In genomic region chr5:172949426-172949825, GRCh38 we compare ENCODE assay signal across 20 cellular contexts. TPM values are rescaled to one million over a fixed set of nuclear protein-coding genes. Genes with fewer than 3 reads are reported as not detected.
A peak's percentile ranks its signal among the peaks of the same experiment; 100 is the strongest.
DNase-seq lines count a peak whose midpoint lies in the region; ATAC-seq and TF ChIP-seq lines count a peak whose summit lies in the region.
"Had no signal": no experiment of that assay in that cellular context is flagged by ENCODE, and none has a peak within 500 bp of the region (broad histone marks: within the 10 kb centered on the region; RNA-seq: fewer than 3 reads in every experiment).

No MANE protein-coding gene starts in this region.

- H3K36me3 ChIP-seq in breast epithelium (no peaks in the 10 kb centered on the region), ascending aorta (peaks cover 4 to 28% of the 10 kb centered on the region in 2 donors), osteoblast (ENCODE audit: insufficient read depth, low read length) (peaks cover 21% of the 10 kb centered on the region)

- H3K27ac ChIP-seq in breast epithelium (no peak overlapping the region), ascending aorta (peak overlapping the region; percentile 87 to 95), osteoblast (ENCODE audit: low read depth, low read length) (no peak overlapping the region)
- H3K27ac ChIP-seq: HL-60, KMS-11 had no signal

- no peaks in the 10 kb centered on the region for H4K20me1 ChIP-seq in osteoblast (ENCODE audit: insufficient read depth, low read length)

- TF ChIP-seq CTCF in MCF 10A (IDR thresholded peaks at IDR 0.05; ENCODE audit: unreplicated experiment) (no peak), breast epithelium (IDR thresholded peaks at IDR 0.05) (no peak), ascending aorta (IDR thresholded peaks at IDR 0.05) (no peak), osteoblast (IDR thresholded peaks at IDR 0.05; ENCODE audit: extremely low read depth, low read depth, low read length) (no peak)

- H2AFZ ChIP-seq in osteoblast (ENCODE audit: low read length): no peak overlapping the region

- H3K4me3 Mint-ChIP-seq in MCF 10A (ENCODE audit: unreplicated experiment) (no peak overlapping the region), T-helper 17 cell (no peak overlapping the region)
- H3K4me3 Mint-ChIP-seq: CD4-positive, CD25-positive, alpha-beta regulatory T cell had no signal

- CTCF ChIA-PET in MCF 10A (lab: Yijun Ruan, JAX): interaction anchor here (0.9 to 26.7 kb wide), 2 partner anchors 16 to 240 kb away, joined by 4 to 604 read pairs; no protein-coding TSS in a partner anchor

- H3K4me2 ChIP-seq in osteoblast (ENCODE audit: insufficient read depth, low read length): no peak overlapping the region
- H3K4me2 ChIP-seq: KMS-11 had no signal

- ATAC-seq in T-helper 17 cell (no peak), GM19395 (IDR thresholded peaks at IDR 0.05; ENCODE audit: unreplicated experiment) (no peak)
- ATAC-seq: Panc1 had no signal

- H3K4me1 Mint-ChIP-seq in MCF 10A (ENCODE audit: insufficient read depth, unreplicated experiment) (peaks cover 48% of the 10 kb centered on the region), T-helper 17 cell (peaks cover 10% of the 10 kb centered on the region)

- BruUV-seq in MCF 10A (replicated peaks; lab: Mats Ljungman, UMichigan): no TSS peak

- no peaks in the 10 kb centered on the region for H3K9me3 Mint-ChIP-seq in MCF 10A (ENCODE audit: unreplicated experiment)
- H3K9me3 Mint-ChIP-seq: CD4-positive, CD25-positive, alpha-beta regulatory T cell had no signal

- H3K36me3 Mint-ChIP-seq in MCF 10A (ENCODE audit: insufficient read depth, unreplicated experiment): peaks cover 57% of the 10 kb centered on the region
- H3K36me3 Mint-ChIP-seq in T-helper 17 cell (ENCODE audit: low read depth): peaks cover 2% of the 10 kb centered on the region

- POLR2A ChIA-PET in MCF 10A (lab: Yijun Ruan, JAX): interaction anchor here (1.2 kb wide), 1 partner anchor 216 kb away, joined by 3 read pairs; no protein-coding TSS in a partner anchor

- H3K27me3 Mint-ChIP-seq in MCF 10A (ENCODE audit: insufficient read depth, unreplicated experiment) (no peaks in the 10 kb centered on the region), T-helper 17 cell (no peaks in the 10 kb centered on the region)

- no peak for TF ChIP-seq POLR2A in breast epithelium (IDR thresholded peaks at IDR 0.05)

- H3K27ac Mint-ChIP-seq in MCF 10A (ENCODE audit: low read depth, unreplicated experiment): peak overlapping the region; percentile 22
- H3K27ac Mint-ChIP-seq in T-helper 17 cell: no peak overlapping the region
- H3K27ac Mint-ChIP-seq: CD4-positive, CD25-positive, alpha-beta regulatory T cell had no signal

- H3K4me1 ChIP-seq in breast epithelium (no peaks in the 10 kb centered on the region), ascending aorta (peaks cover 6 to 35% of the 10 kb centered on the region in 2 donors), osteoblast (ENCODE audit: insufficient read depth, low read length) (peaks cover 35% of the 10 kb centered on the region)

- H3K4me3 ChIP-seq in breast epithelium (no peak overlapping the region), ascending aorta (no peak overlapping the region), osteoblast (ENCODE audit: insufficient read depth, low read length) (no peak overlapping the region)

- H3K9me3 ChIP-seq in breast epithelium (no peaks in the 10 kb centered on the region), ascending aorta (no peaks in the 10 kb centered on the region), osteoblast (ENCODE audit: low read depth, low read length) (no peaks in the 10 kb centered on the region), T-helper 17 cell (ENCODE audit: control insufficient read depth, low read length, poor library complexity, severe bottlenecking) (no peaks in the 10 kb centered on the region)

- H3K79me2 ChIP-seq in osteoblast (ENCODE audit: insufficient read depth, low read length): no peaks in the 10 kb centered on the region

- no peak for DNase-seq in MCF 10A (ENCODE audit: unreplicated experiment)
- DNase-seq in breast epithelium (ENCODE audit: low spot score in 2 of 2): no peak
- DNase-seq in ascending aorta (ENCODE audit: low spot score in 2 of 2): no peak
- DNase-seq in osteoblast (ENCODE audit: insufficient read length, low spot score, missing footprints): peak; percentile 19
- no peak for DNase-seq in GM03348 (ENCODE audit: low spot score)
- no peak for DNase-seq in T-helper 17 cell
- DNase-seq: CD4-positive, CD25-positive, alpha-beta regulatory T cell; EL; GF-D8; NCI-H1105; NCI-H146; NCI-H2029; NCI-H345; NCI-H524; NCI-H774; SIG-M5 had no signal

- intact Hi-C loops in MCF 10A (cut with micrococcal nuclease) (loop anchor here (5.0 kb wide), 1 partner anchor 477 kb away; no protein-coding TSS in a partner anchor), breast epithelium (cut with DNase I; ENCODE audit: low total_unique reads) (loop anchor here (10.0 kb wide), 1 partner anchor 485 kb away; no protein-coding TSS in a partner anchor), ascending aorta (cut with DNase I) (no loop called here)

- H3K27me3 ChIP-seq in breast epithelium (no peaks in the 10 kb centered on the region), ascending aorta (no peaks in the 10 kb centered on the region), osteoblast (ENCODE audit: insufficient read depth, low read length) (no peaks in the 10 kb centered on the region)

RNA-seq across cellular contexts. Expression of gene RPL26L1, which starts 9.8 kb away (rescaled TPM):
- total RNA-seq in MCF 10A (2022) (103 and 119 TPM in 2 replicates), breast epithelium (10 to 100 TPM; 21.4 to 34.1 (median 22.0) TPM), ascending aorta (0.75 TPM), osteoblast (40.4 and 43.8 TPM in 2 replicates), T-helper 17 cell (10 to 100 TPM; 13.9 to 17.7 TPM)

RNA-seq across cellular contexts. Expression of gene ATP6V0E1, which starts 34.1 kb away (rescaled TPM):
- total RNA-seq in MCF 10A (2022) (171 and 243 TPM in 2 replicates), breast epithelium (100 to 1,000 TPM; 173 to 219 (median 185) TPM), ascending aorta (62.6 TPM), osteoblast (177 and 181 TPM in 2 replicates), T-helper 17 cell (100 to 1,000 TPM; 102 to 104 TPM)

Comparison
In these comparisons a context has a peak if more than half of its experiments do, and no peak if none do; other contexts are left out.
1. H3K27ac ChIP-seq: peak in ascending aorta (2 of 2); none in breast epithelium (0 of 2) and osteoblast (single experiment).